ENCODE assay signal across 28 cellular contexts in the genomic region with DNA sequence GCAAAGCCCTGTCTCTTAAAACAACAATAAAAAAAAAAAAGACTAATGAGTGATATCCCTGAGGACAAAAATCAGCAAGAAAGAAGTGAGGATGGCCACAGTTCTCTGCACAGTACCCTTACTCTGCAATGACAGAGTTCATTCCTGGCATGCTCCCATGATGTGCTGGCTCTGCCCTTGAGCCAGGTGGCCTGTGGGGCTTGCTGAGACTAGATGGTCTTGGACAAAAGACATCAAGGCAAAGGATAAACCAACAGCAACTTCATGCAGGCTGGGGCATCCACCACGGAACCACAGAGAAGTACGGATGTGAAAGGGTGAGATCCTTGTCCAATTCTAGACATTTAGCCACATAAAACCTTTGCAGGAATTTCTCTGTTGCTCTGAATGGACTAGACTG.
"Had no signal": no experiment of that assay in that cellular context is flagged by ENCODE, and none has a peak within 500 bp of the region (broad histone marks: within the 10 kb centered on the region; RNA-seq: fewer than 3 reads in every experiment).

No MANE protein-coding gene starts in this region.

- H3K4me3 Mint-ChIP-seq: immature natural killer cell; naive thymus-derived CD8-positive, alpha-beta T cell; nephron progenitor cell; stimulated activated naive CD8-positive, alpha-beta T cell treated with anti-CD3 and anti-CD28 coated beads, Interleukin-15, amount 100 ng/mL, for 72 hours; type B pancreatic cell had no signal

- H3K4me3 ChIP-seq: colonic mucosa, esophagus squamous epithelium, lower lobe of right lung, prostate gland, right atrium auricular region, skin epidermis, suprapubic skin had no signal

- ATAC-seq: left colon; left ventricle myocardium superior; lower lobe of right lung; naive thymus-derived CD8-positive, alpha-beta T cell; sciatic nerve; stimulated activated naive CD8-positive, alpha-beta T cell treated with anti-CD3 and anti-CD28 coated beads, Interleukin-15, amount 100 ng/mL, for 72 hours had no signal

- H3K36me3 ChIP-seq: prostate gland had no signal

- H3K27ac ChIP-seq: colonic mucosa, esophagus squamous epithelium, lower lobe of right lung, prostate gland, right atrium auricular region, skin epidermis, suprapubic skin had no signal

- H3K27me3 ChIP-seq: colonic mucosa, esophagus squamous epithelium, right atrium auricular region, suprapubic skin had no signal

- H3K36me3 Mint-ChIP-seq: immature natural killer cell; naive thymus-derived CD8-positive, alpha-beta T cell had no signal

- H3K27ac Mint-ChIP-seq: immature natural killer cell; naive thymus-derived CD8-positive, alpha-beta T cell; nephron progenitor cell; stimulated activated naive CD8-positive, alpha-beta T cell treated with anti-CD3 and anti-CD28 coated beads, Interleukin-15, amount 100 ng/mL, for 72 hours; type B pancreatic cell had no signal

- DNase-seq: colonic mucosa; dermis blood vessel endothelial cell; effector memory CD4-positive, alpha-beta T cell; erythroblast; esophagus squamous epithelium; foreskin melanocyte; glutamatergic neuron; hypothalamus; immature natural killer cell; islet precursor cell; kidney glomerular epithelial cell; left colon; left ventricle myocardium superior; lower lobe of right lung; naive thymus-derived CD8-positive, alpha-beta T cell; nephron progenitor cell; nucleus accumbens; stimulated activated CD4-positive, alpha-beta T cell treated with anti-CD3 and anti-CD28 coated beads, Interleukin-1b, Interleukin-23, amount 100 ng/mL, for 48 hours; stimulated activated CD4-positive, alpha-beta T cell treated with anti-CD3 and anti-CD28 coated beads, Interleukin-4, amount 100 ng/mL, for 1 hour; stimulated activated CD8-positive, alpha-beta memory T cell treated with anti-CD3 and anti-CD28 coated beads, Interleukin-4, amount 100 ng/mL, for 48 hours; stimulated activated naive CD4-positive, alpha-beta T cell; stimulated activated naive CD8-positive, alpha-beta T cell treated with anti-CD3 and anti-CD28 coated beads, Interleukin-15, amount 100 ng/mL, for 72 hours had no signal

- H3K9me3 Mint-ChIP-seq: immature natural killer cell; naive thymus-derived CD8-positive, alpha-beta T cell; type B pancreatic cell had no signal

- H3K4me1 ChIP-seq: colonic mucosa, prostate gland had no signal

- H3K9me3 ChIP-seq: colonic mucosa, esophagus squamous epithelium, lower lobe of right lung, prostate gland, right atrium auricular region, suprapubic skin had no signal
